ENCODE assay signal across 1 cellular context in the genomic region with DNA sequence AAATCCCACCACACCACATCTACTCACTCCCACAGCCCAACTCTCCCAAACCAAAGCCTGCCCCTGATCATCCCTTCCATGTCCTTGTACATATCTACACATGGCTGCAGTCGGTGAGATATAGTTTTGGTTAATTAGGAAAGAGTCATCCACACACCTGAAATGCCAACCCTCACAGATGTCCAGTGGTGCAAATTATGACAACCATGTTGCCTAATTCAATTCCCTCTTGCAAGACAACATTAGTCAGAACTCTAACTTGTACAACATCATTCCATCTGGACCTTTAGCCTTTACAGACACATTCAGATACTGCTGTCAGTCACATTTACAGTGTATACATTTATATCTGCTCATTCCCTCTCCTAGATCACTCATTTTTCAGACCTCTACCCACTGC.
TF ChIP-seq lines count a peak whose summit lies in the region.

No MANE protein-coding gene starts in this region.

TF ChIP-seq in K562, 482 proteins besides CTCF, POLR2A, EP300 and RAD21:
- TF ChIP-seq FOXK1 (CRISPR knock-in tag; IDR thresholded peaks at IDR 0.05; ENCODE audit: borderline replicate concordance) (no peak), TCF3 (CRISPR knock-in tag; IDR thresholded peaks at IDR 0.05) (no peak), PKNOX1 (IDR thresholded peaks at IDR 0.05) (0 out of 2 replicates have a peak, but pooled peaks have one; percentile 8)
